ENCODE assay signal across 21 cellular contexts in genomic region chr1:200965111-200965510, GRCh38. TPM values are rescaled to one million over a fixed set of nuclear protein-coding genes. Genes with fewer than 3 reads are reported as not detected.
A peak's percentile ranks its signal among the peaks of the same experiment; 100 is the strongest.
DNase-seq lines count a peak whose midpoint lies in the region; ATAC-seq and TF ChIP-seq lines count a peak whose summit lies in the region.
"Had no signal": no experiment of that assay in that cellular context is flagged by ENCODE, and none has a peak within 500 bp of the region (broad histone marks: within the 10 kb centered on the region; RNA-seq: fewer than 3 reads in every experiment).

No MANE protein-coding gene starts in this region.

- no peaks in the 10 kb centered on the region for H3K36me3 Mint-ChIP-seq in activated naive CD4-positive, alpha-beta T cell treated with anti-CD3 and anti-CD28 coated beads, Interleukin-2, amount 50 U/mL, for 24 hours
- H3K36me3 Mint-ChIP-seq in activated naive CD4-positive, alpha-beta T cell treated with anti-CD3 and anti-CD28 coated beads for 36 hours (ENCODE audit: low read depth), result no peaks in the 10 kb centered on the region
- H3K36me3 Mint-ChIP-seq in endodermal cell (ENCODE audit: low read depth), result no peaks in the 10 kb centered on the region

- no peak overlapping the region for H3K27ac ChIP-seq in endodermal cell (ENCODE audit: low read depth, low read length)
- H3K27ac ChIP-seq in trophoblast cell (ENCODE audit: low read depth, low read length), result no peak overlapping the region
- H3K27ac ChIP-seq in osteoblast (ENCODE audit: low read depth, low read length), result no peak overlapping the region
- H3K27ac ChIP-seq: GM23248 had no signal

- no peaks in the 10 kb centered on the region for H3K4me1 Mint-ChIP-seq in activated naive CD4-positive, alpha-beta T cell treated with anti-CD3 and anti-CD28 coated beads, Interleukin-2, amount 50 U/mL, for 24 hours
- peaks cover 4% of the 10 kb centered on the region for H3K4me1 Mint-ChIP-seq in activated naive CD4-positive, alpha-beta T cell treated with anti-CD3 and anti-CD28 coated beads for 36 hours (ENCODE audit: low read depth)
- H3K4me1 Mint-ChIP-seq in endodermal cell, result peaks cover 7% of the 10 kb centered on the region

- no peak overlapping the region for H4K12ac ChIP-seq in trophoblast cell (ENCODE audit: low read depth, low read length)

- no peaks in the 10 kb centered on the region for H4K20me1 ChIP-seq in osteoblast (ENCODE audit: insufficient read depth, low read length)

- no peak overlapping the region for H2AK5ac ChIP-seq in trophoblast cell (ENCODE audit: low read length)

- no peak for TF ChIP-seq CTCF in endodermal cell (conservative IDR thresholded peaks at IDR 0.05)
- no peak for TF ChIP-seq CTCF in osteoblast (IDR thresholded peaks at IDR 0.05; ENCODE audit: extremely low read depth, low read depth, low read length)

- intact Hi-C loops in activated naive CD4-positive, alpha-beta T cell treated with anti-CD3 and anti-CD28 coated beads for 36 hours (cut with micrococcal nuclease), result no loop called here

- no peak overlapping the region for H2BK120ac ChIP-seq in trophoblast cell (ENCODE audit: insufficient read depth, low read length, poor library complexity)

- H3K36me3 ChIP-seq in endodermal cell (ENCODE audit: control insufficient read depth, insufficient read depth, low read length), result no peaks in the 10 kb centered on the region
- H3K36me3 ChIP-seq in trophoblast cell (ENCODE audit: control insufficient read depth in 1 of 2, insufficient read depth in 2 of 2, low read length in 2 of 2), result no peaks in the 10 kb centered on the region
- no peaks in the 10 kb centered on the region for H3K36me3 ChIP-seq in osteoblast (ENCODE audit: insufficient read depth, low read length)
- H3K36me3 ChIP-seq: HAP-1 had no signal

- H3K4me1 ChIP-seq in endodermal cell (ENCODE audit: control insufficient read depth, insufficient read depth, low read length), result no peaks in the 10 kb centered on the region
- peaks cover 0 to 5% of the 10 kb centered on the region in 2 experiments for H3K4me1 ChIP-seq in trophoblast cell (ENCODE audit: control insufficient read depth in 1 of 2, insufficient read depth in 2 of 2, low read length in 2 of 2)
- no peaks in the 10 kb centered on the region for H3K4me1 ChIP-seq in osteoblast (ENCODE audit: insufficient read depth, low read length)
- H3K4me1 ChIP-seq: HAP-1 had no signal

- no peak overlapping the region for H3K18ac ChIP-seq in trophoblast cell (ENCODE audit: low read length)

- no peak overlapping the region for H3K23ac ChIP-seq in trophoblast cell (ENCODE audit: low read length)

- no peak overlapping the region for H3K14ac ChIP-seq in trophoblast cell (ENCODE audit: low read length)

- H3K4me3 Mint-ChIP-seq in activated naive CD4-positive, alpha-beta T cell treated with anti-CD3 and anti-CD28 coated beads, Interleukin-2, amount 50 U/mL, for 24 hours, result no peak overlapping the region
- H3K4me3 Mint-ChIP-seq in activated naive CD4-positive, alpha-beta T cell treated with anti-CD3 and anti-CD28 coated beads for 36 hours, result no peak overlapping the region
- H3K4me3 Mint-ChIP-seq in endodermal cell, result no peak overlapping the region
- H3K4me3 Mint-ChIP-seq: CD14-positive monocyte had no signal

- no peak overlapping the region for H3K9ac ChIP-seq in endodermal cell (ENCODE audit: extremely low read depth, low read length, poor library complexity, severe bottlenecking)
- no peak overlapping the region for H3K9ac ChIP-seq in trophoblast cell (ENCODE audit: low read length)
- H3K9ac ChIP-seq: GM23248 had no signal

- no peaks in the 10 kb centered on the region for H3K9me3 Mint-ChIP-seq in activated naive CD4-positive, alpha-beta T cell treated with anti-CD3 and anti-CD28 coated beads, Interleukin-2, amount 50 U/mL, for 24 hours
- H3K9me3 Mint-ChIP-seq in activated naive CD4-positive, alpha-beta T cell treated with anti-CD3 and anti-CD28 coated beads for 36 hours, result no peaks in the 10 kb centered on the region
- no peaks in the 10 kb centered on the region for H3K9me3 Mint-ChIP-seq in endodermal cell
- H3K9me3 Mint-ChIP-seq: CD14-positive monocyte had no signal

- no peak overlapping the region for H4K91ac ChIP-seq in trophoblast cell (ENCODE audit: low read depth, low read length)

- no peak overlapping the region for H2BK12ac ChIP-seq in trophoblast cell (ENCODE audit: low read length)

- H3K27me3 Mint-ChIP-seq in activated naive CD4-positive, alpha-beta T cell treated with anti-CD3 and anti-CD28 coated beads, Interleukin-2, amount 50 U/mL, for 24 hours, result no peaks in the 10 kb centered on the region
- no peaks in the 10 kb centered on the region for H3K27me3 Mint-ChIP-seq in activated naive CD4-positive, alpha-beta T cell treated with anti-CD3 and anti-CD28 coated beads for 36 hours (ENCODE audit: low read depth)
- no peaks in the 10 kb centered on the region for H3K27me3 Mint-ChIP-seq in endodermal cell (ENCODE audit: insufficient read depth)

- H4K8ac ChIP-seq in trophoblast cell (ENCODE audit: low read depth, low read length), result no peak overlapping the region

- H3K79me2 ChIP-seq in trophoblast cell (ENCODE audit: control insufficient read depth, insufficient read depth, low read length, poor library complexity), result no peaks in the 10 kb centered on the region
- H3K79me2 ChIP-seq in osteoblast (ENCODE audit: insufficient read depth, low read length), result no peaks in the 10 kb centered on the region

- H2BK5ac ChIP-seq in trophoblast cell (ENCODE audit: low read depth, low read length, poor library complexity), result no peak overlapping the region

- peak overlapping the region; percentile 3 for H3K27ac Mint-ChIP-seq in activated naive CD4-positive, alpha-beta T cell treated with anti-CD3 and anti-CD28 coated beads, Interleukin-2, amount 50 U/mL, for 24 hours
- no peak overlapping the region for H3K27ac Mint-ChIP-seq in activated naive CD4-positive, alpha-beta T cell treated with anti-CD3 and anti-CD28 coated beads for 36 hours
- peak overlapping the region; percentile 8 for H3K27ac Mint-ChIP-seq in endodermal cell
- H3K27ac Mint-ChIP-seq: CD14-positive monocyte had no signal

- H3K9me3 ChIP-seq in endodermal cell (ENCODE audit: control insufficient read depth, low read length) (no peaks in the 10 kb centered on the region), trophoblast cell (ENCODE audit: insufficient read depth, low read depth, low read length) (no peaks in the 10 kb centered on the region), osteoblast (ENCODE audit: low read depth, low read length) (no peaks in the 10 kb centered on the region)
- H3K9me3 ChIP-seq: HAP-1 had no signal

- CTCF ChIA-PET in activated naive CD4-positive, alpha-beta T cell treated with anti-CD3 and anti-CD28 coated beads for 36 hours (lab: Charles Lee), result no interaction called here

- no peak overlapping the region for H3K4ac ChIP-seq in trophoblast cell (ENCODE audit: low read depth, low read length)

- no peak overlapping the region for H3K4me2 ChIP-seq in trophoblast cell (ENCODE audit: low read length)
- H3K4me2 ChIP-seq in osteoblast (ENCODE audit: insufficient read depth, low read length), result no peak overlapping the region

- DNase-seq in activated naive CD4-positive, alpha-beta T cell treated with anti-CD3 and anti-CD28 coated beads for 36 hours, result no peak
- peak; percentile 29 for DNase-seq in D341Med (ENCODE audit: low spot score)
- DNase-seq in endodermal cell, result peak; percentile 22
- DNase-seq in trophoblast cell, result no peak
- no peak for DNase-seq in stimulated activated CD4-positive, alpha-beta T cell treated with anti-CD3 and anti-CD28 coated beads, Interleukin-2, amount 100 ng/mL, for 24 hours
- DNase-seq in osteoblast (ENCODE audit: insufficient read length, low spot score, missing footprints), result no peak
- DNase-seq: DMS79 treated with DMSO at 0.1 percent for 48 hours; GM23248; KBM-7; NCI-H1092 treated with DMSO at 0.1 percent for 48 hours; NCI-H1436 treated with DMSO at 0.1 percent for 48 hours; NCI-H1930; NCI-H2227 treated with DMSO at 0.1 percent for 48 hours; NCI-H510A; NCI-H748 treated with DMSO at 0.1 percent for 48 hours; NK-92 treated with Interleukin-12 subunit alpha and Interleukin-12 subunit beta, amount 100 ng/mL, for 24 hours; SIG-M5 had no signal

- no peak overlapping the region for H3K4me3 ChIP-seq in endodermal cell (ENCODE audit: low read length)
- peak overlapping the region; percentile 6 for H3K4me3 ChIP-seq in trophoblast cell (ENCODE audit: low read depth, low read length)
- H3K4me3 ChIP-seq in osteoblast (ENCODE audit: insufficient read depth, low read length), result no peak overlapping the region
- H3K4me3 ChIP-seq: GM23248, HAP-1 had no signal

- WGBS in endodermal cell (ENCODE audit: insufficient coverage in 1 of 2, insufficient read length in 1 of 2), 2 experiments, result 73% methylated on average over 4 of the region's 4 CpGs; no CpG with 5 or more reads in 1 of the 2 experiments
- WGBS in trophoblast cell (ENCODE audit: extremely low coverage, insufficient coverage, insufficient read length), result no CpG with 5 or more reads among the region's 4 CpGs

- H3K79me1 ChIP-seq in trophoblast cell (ENCODE audit: low read length), result no peaks in the 10 kb centered on the region

- no peak overlapping the region for H2AFZ ChIP-seq in trophoblast cell (ENCODE audit: insufficient read depth, low read length, poor library complexity)
- H2AFZ ChIP-seq in osteoblast (ENCODE audit: low read length), result no peak overlapping the region
- H2AFZ ChIP-seq: GM23248 had no signal

- no peaks in the 10 kb centered on the region for H3K27me3 ChIP-seq in endodermal cell (ENCODE audit: control insufficient read depth, insufficient read depth, low read length, poor library complexity, severe bottlenecking)
- no peaks in the 10 kb centered on the region for H3K27me3 ChIP-seq in trophoblast cell (ENCODE audit: insufficient read depth, low read length)
- H3K27me3 ChIP-seq in osteoblast (ENCODE audit: insufficient read depth, low read length), result peaks cover 22% of the 10 kb centered on the region

- no peak for ATAC-seq in GM19455 (IDR thresholded peaks at IDR 0.05; ENCODE audit: unreplicated experiment)

RNA-seq across cellular contexts. Expression of gene KIF21B, which starts 58.4 kb away (rescaled TPM):
- 10 to 100 TPM; 45.5 to 46.3 TPM for total RNA-seq in activated naive CD4-positive, alpha-beta T cell treated with anti-CD3 and anti-CD28 coated beads for 36 hours
- total RNA-seq in endodermal cell, result 10 to 100 TPM in 1 of 2 donors, 1 to 10 TPM in 1; 8.8 to 14.7 TPM
- polyA plus RNA-seq in endodermal cell (2013, experiment 1 of 2), result 28.2 TPM
- 28.2 TPM for polyA plus RNA-seq in endodermal cell (2013, experiment 2 of 2)
- 0.44 and 0.56 TPM in 2 replicates for polyA plus RNA-seq in trophoblast cell (2013)
- under 0.01 TPM in 2 replicates for total RNA-seq in osteoblast
- total RNA-seq: GM23248 had no signal

Comparison
In these comparisons a context has a peak if more than half of its experiments do, and no peak if none do; other contexts are left out.
1. DNase-seq: peak in D341Med (single experiment) and endodermal cell (single experiment); none in activated naive CD4-positive, alpha-beta T cell treated with anti-CD3 and anti-CD28 coated beads for 36 hours (single experiment), trophoblast cell (0 of 2), stimulated activated CD4-positive, alpha-beta T cell treated with anti-CD3 and anti-CD28 coated beads, Interleukin-2, amount 100 ng/mL, for 24 hours (0 of 2) and osteoblast (single experiment).